Comparison of ENCODE assay signal across 11 cellular contexts in the genomic region with DNA sequence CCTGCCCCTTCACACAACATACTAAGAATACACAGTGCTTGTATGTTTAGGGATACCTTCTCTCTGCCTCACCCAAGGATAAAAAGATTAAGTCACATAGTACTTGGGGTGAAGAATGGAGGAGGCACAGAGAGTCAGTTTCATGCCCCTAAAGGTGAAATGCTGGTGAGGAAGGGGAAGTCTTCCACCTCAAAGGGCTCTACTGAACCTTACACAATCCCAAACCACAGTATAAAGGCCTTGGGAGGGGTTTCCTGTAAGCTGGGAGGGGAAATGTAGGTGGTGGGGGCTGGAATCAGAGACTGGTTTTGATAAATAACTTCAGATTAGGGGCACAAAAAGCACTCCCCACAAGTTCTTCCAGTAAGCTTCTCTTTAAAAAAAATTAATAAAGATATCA. TPM values are rescaled to one million over a fixed set of nuclear protein-coding genes. Genes with fewer than 3 reads are reported as not detected.
DNase-seq lines count a peak whose midpoint lies in the region; TF ChIP-seq lines count a peak whose summit lies in the region.
"Had no signal": no experiment of that assay in that cellular context is flagged by ENCODE, and none has a peak within 500 bp of the region (broad histone marks: within the 10 kb centered on the region; RNA-seq: fewer than 3 reads in every experiment).

No MANE protein-coding gene starts in this region.

- H2BK15ac ChIP-seq in mesendoderm (replicated peaks; ENCODE audit: low read depth) = no peak overlapping the region

- intact Hi-C loops in stomach (cut with DNase I; ENCODE audit: low total_unique reads) = no loop called here

- no peak for TF ChIP-seq EP300 in stomach (IDR thresholded peaks at IDR 0.05)

- POLR2A ChIA-PET in activated CD4-positive, alpha-beta T cell treated with anti-CD3 and anti-CD28 coated beads, Interleukin-2, amount 10 ng/mL, durations not matched to agents 7 days and 5 days (lab: Charles Lee) = no interaction called here

- TF ChIP-seq CTCF in stomach (IDR thresholded peaks at IDR 0.05) = no peak

- H4K5ac ChIP-seq in mesendoderm (ENCODE audit: low read length) = no peak overlapping the region

- no peak overlapping the region for H3K9ac ChIP-seq in mesendoderm (ENCODE audit: low read length)

- H3K4me3 ChIP-seq in effector memory CD4-positive, alpha-beta T cell (ENCODE audit: insufficient read depth, low read depth, low read length, poor library complexity, severe bottlenecking) = peak overlapping the region; percentile 27
- H3K4me3 ChIP-seq in stomach = peak overlapping the region in 3 of 4 donors; percentile 58 to 72 (median 60)
- no peak overlapping the region for H3K4me3 ChIP-seq in mesendoderm (ENCODE audit: low read length)

- peak overlapping the region; percentile 81 for H3K27ac Mint-ChIP-seq in activated CD4-positive, alpha-beta T cell treated with anti-CD3 and anti-CD28 coated beads, Interleukin-2, amount 10 ng/mL, durations not matched to agents 7 days and 5 days

- no peaks in the 10 kb centered on the region for H3K9me3 ChIP-seq in effector memory CD4-positive, alpha-beta T cell (ENCODE audit: control insufficient read depth, low read length)
- H3K9me3 ChIP-seq in stomach = no peaks in the 10 kb centered on the region

- no peak overlapping the region for H3K23ac ChIP-seq in mesendoderm (ENCODE audit: low read length)

- no peak overlapping the region for H2BK120ac ChIP-seq in mesendoderm (ENCODE audit: low read depth, low read length)

- no peaks in the 10 kb centered on the region for H3K27me3 Mint-ChIP-seq in activated CD4-positive, alpha-beta T cell treated with anti-CD3 and anti-CD28 coated beads, Interleukin-2, amount 10 ng/mL, durations not matched to agents 7 days and 5 days

- H2AK5ac ChIP-seq in mesendoderm (ENCODE audit: low read length) = no peak overlapping the region

- no peaks in the 10 kb centered on the region for H3K9me3 Mint-ChIP-seq in activated CD4-positive, alpha-beta T cell treated with anti-CD3 and anti-CD28 coated beads, Interleukin-2, amount 10 ng/mL, durations not matched to agents 7 days and 5 days

- no peaks in the 10 kb centered on the region for H3K79me2 ChIP-seq in mesendoderm (ENCODE audit: control insufficient read depth, insufficient read depth, low read length)

- H3K4me2 ChIP-seq in mesendoderm (ENCODE audit: low read length) = no peak overlapping the region

- peak overlapping the region; percentile 52 for H3K27ac ChIP-seq in effector memory CD4-positive, alpha-beta T cell (ENCODE audit: insufficient read depth, low read length, poor library complexity, severe bottlenecking)
- H3K27ac ChIP-seq in stomach (peak overlapping the region in 4 of 5 donors; percentile 31 to 92 (median 90)), mesendoderm (ENCODE audit: low read depth, low read length) (no peak overlapping the region)

- H3K27me3 ChIP-seq in effector memory CD4-positive, alpha-beta T cell (replicated peaks; ENCODE audit: control insufficient read depth, insufficient read depth, low read length, poor library complexity, severe bottlenecking) = no peaks in the 10 kb centered on the region
- H3K27me3 ChIP-seq in stomach = no peaks in the 10 kb centered on the region
- H3K27me3 ChIP-seq in mesendoderm (ENCODE audit: insufficient read depth, low read length, poor library complexity) = no peaks in the 10 kb centered on the region

- no peak overlapping the region for H3K56ac ChIP-seq in mesendoderm (ENCODE audit: low read length)

- no peak for TF ChIP-seq POLR2A in stomach (IDR thresholded peaks at IDR 0.05)

- no peak overlapping the region for H2BK5ac ChIP-seq in mesendoderm (ENCODE audit: low read length)

- peaks cover 26% of the 10 kb centered on the region for H3K36me3 ChIP-seq in effector memory CD4-positive, alpha-beta T cell (ENCODE audit: control insufficient read depth, insufficient read depth, low read length)
- H3K36me3 ChIP-seq in stomach (peaks cover 20 to 44% (median 42%) of the 10 kb centered on the region in 4 donors), mesendoderm (ENCODE audit: control insufficient read depth, insufficient read depth, low read length) (no peaks in the 10 kb centered on the region)

- H3K79me1 ChIP-seq in mesendoderm (ENCODE audit: low read length) = no peaks in the 10 kb centered on the region

- peaks cover 33% of the 10 kb centered on the region for H3K36me3 Mint-ChIP-seq in activated CD4-positive, alpha-beta T cell treated with anti-CD3 and anti-CD28 coated beads, Interleukin-2, amount 10 ng/mL, durations not matched to agents 7 days and 5 days (ENCODE audit: low read depth)

- H3K18ac ChIP-seq in mesendoderm (ENCODE audit: low read length) = no peak overlapping the region

- H3K4me3 Mint-ChIP-seq in activated CD4-positive, alpha-beta T cell treated with anti-CD3 and anti-CD28 coated beads, Interleukin-2, amount 10 ng/mL, durations not matched to agents 7 days and 5 days = peak overlapping the region; percentile 64

- H4K8ac ChIP-seq in mesendoderm (ENCODE audit: low read depth, low read length) = no peak overlapping the region

- H3K4me1 ChIP-seq in effector memory CD4-positive, alpha-beta T cell (ENCODE audit: control insufficient read depth, insufficient read depth, low read length, poor library complexity, severe bottlenecking) = peaks cover 39% of the 10 kb centered on the region
- peaks cover 29 to 70% (median 54%) of the 10 kb centered on the region in 4 donors for H3K4me1 ChIP-seq in stomach
- H3K4me1 ChIP-seq in mesendoderm (ENCODE audit: control insufficient read depth, low read depth, low read length) = peaks cover 7% of the 10 kb centered on the region

- CTCF ChIA-PET in activated CD4-positive, alpha-beta T cell treated with anti-CD3 and anti-CD28 coated beads, Interleukin-2, amount 10 ng/mL, durations not matched to agents 7 days and 5 days (lab: Charles Lee) = interaction anchor here (1.1 kb wide), 1 partner anchor 13 kb away, joined by 3 read pairs; no protein-coding TSS in a partner anchor

- peaks cover 78% of the 10 kb centered on the region for H3K4me1 Mint-ChIP-seq in activated CD4-positive, alpha-beta T cell treated with anti-CD3 and anti-CD28 coated beads, Interleukin-2, amount 10 ng/mL, durations not matched to agents 7 days and 5 days

- H3K4ac ChIP-seq in mesendoderm (ENCODE audit: low read depth, low read length) = no peak overlapping the region

- no peak for DNase-seq in activated CD4-positive, alpha-beta T cell treated with anti-CD3 and anti-CD28 coated beads, Interleukin-2, amount 10 ng/mL, durations not matched to agents 7 days and 5 days
- no peak for DNase-seq in activated CD4-positive, alpha-beta T cell treated with anti-CD3 and anti-CD28 coated beads for 48 hours
- DNase-seq in OCI-M1 (lab: John Stamatoyannopoulos, UW) (peak; percentile 39), stomach (no peak), mesendoderm (no peak), LoVo (ENCODE audit: low spot score) (no peak), D341Med (ENCODE audit: low spot score) (no peak)
- DNase-seq in effector memory CD4-positive, alpha-beta T cell = no peak
- DNase-seq: ACHN, NCI-H1436 had no signal

RNA-seq across cellular contexts. Expression of gene MINDY1, which starts 3.5 kb away (rescaled TPM):
- 10 to 100 TPM; 23.9 to 24.3 TPM for total RNA-seq in activated CD4-positive, alpha-beta T cell treated with anti-CD3 and anti-CD28 coated beads, Interleukin-2, amount 10 ng/mL, durations not matched to agents 7 days and 5 days
- 10 to 100 TPM; 19.1 to 60.0 (median 40.6) TPM for total RNA-seq in stomach
- 10 to 100 TPM in 2 of 3 donors, 1 to 10 TPM in 1; 9.8 to 18.8 (median 16.1) TPM for polyA plus RNA-seq in stomach
- 4.6 TPM for polyA plus RNA-seq in mesendoderm (2013, experiment 1 of 2)
- 4.8 TPM for polyA plus RNA-seq in mesendoderm (2013, experiment 2 of 2)

RNA-seq across cellular contexts. Expression of gene PRUNE1, which starts 5.1 kb away (rescaled TPM):
- 10 to 100 TPM; 18.8 to 19.1 TPM for total RNA-seq in activated CD4-positive, alpha-beta T cell treated with anti-CD3 and anti-CD28 coated beads, Interleukin-2, amount 10 ng/mL, durations not matched to agents 7 days and 5 days
- 100 to 1,000 TPM in 1 of 5 donors, 10 to 100 TPM in 3, 1 to 10 TPM in 1; 2.9 to 118 (median 21.2) TPM for total RNA-seq in stomach
- 10 to 100 TPM; 10.8 to 12.7 (median 11.7) TPM for polyA plus RNA-seq in stomach
- 23.7 TPM for polyA plus RNA-seq in mesendoderm (2013, experiment 1 of 2)
- 23.8 TPM for polyA plus RNA-seq in mesendoderm (2013, experiment 2 of 2)

RNA-seq across cellular contexts. Expression of gene ANXA9, which starts 21.1 kb away (rescaled TPM):
- total RNA-seq in activated CD4-positive, alpha-beta T cell treated with anti-CD3 and anti-CD28 coated beads, Interleukin-2, amount 10 ng/mL, durations not matched to agents 7 days and 5 days = under 1 TPM in 1 of 2 experiments, not detected in 1; 0.10 TPM
- not detected for total RNA-seq in stomach
- under 1 TPM; 0.44 to 0.63 (median 0.46) TPM for polyA plus RNA-seq in stomach
- polyA plus RNA-seq in mesendoderm (2013, experiment 1 of 2) = 1.8 TPM
- 1.9 TPM for polyA plus RNA-seq in mesendoderm (2013, experiment 2 of 2)
- total RNA-seq: astrocyte had no signal

RNA-seq across cellular contexts. Expression of gene CERS2, which starts 28.5 kb away (rescaled TPM):
- total RNA-seq in activated CD4-positive, alpha-beta T cell treated with anti-CD3 and anti-CD28 coated beads, Interleukin-2, amount 10 ng/mL, durations not matched to agents 7 days and 5 days = 100 to 1,000 TPM; 173 to 192 TPM
- total RNA-seq in stomach = 100 to 1,000 TPM in 2 of 5 donors, 10 to 100 TPM in 3; 24.9 to 117 (median 76.0) TPM
- 100 to 1,000 TPM; 101 to 125 (median 114) TPM for polyA plus RNA-seq in stomach
- polyA plus RNA-seq in mesendoderm (2013, experiment 1 of 2) = 226 TPM
- polyA plus RNA-seq in mesendoderm (2013, experiment 2 of 2) = 224 TPM

RNA-seq across cellular contexts. Expression of gene BNIPL, which starts 33.2 kb away (rescaled TPM):
- 1 to 10 TPM in 1 of 2 experiments, under 1 TPM in 1; 0.99 to 1.5 TPM for total RNA-seq in activated CD4-positive, alpha-beta T cell treated with anti-CD3 and anti-CD28 coated beads, Interleukin-2, amount 10 ng/mL, durations not matched to agents 7 days and 5 days
- total RNA-seq in stomach = 1 to 10 TPM in 1 of 5 donors, not detected in 4; 1.3 TPM
- 10 to 100 TPM in 1 of 3 donors, under 1 TPM in 1, not detected in 1; 0.25 to 35.1 TPM for polyA plus RNA-seq in stomach
- 2.2 TPM for polyA plus RNA-seq in mesendoderm (2013, experiment 1 of 2)
- polyA plus RNA-seq in mesendoderm (2013, experiment 2 of 2) = 2.0 TPM
